In genomic region chr10:131431978-131432690, GRCh38 we compare ENCODE assay signal across 13 cellular contexts.
DNase-seq lines count a peak whose midpoint lies in the region; ATAC-seq and TF ChIP-seq lines count a peak whose summit lies in the region.
"Had no signal": no experiment of that assay in that cellular context is flagged by ENCODE, and none has a peak within 500 bp of the region (broad histone marks: within the 10 kb centered on the region; RNA-seq: fewer than 3 reads in every experiment).

No MANE protein-coding gene starts in this region.

- H3K4ac ChIP-seq in neuronal stem cell (ENCODE audit: low read length), result no peak overlapping the region

- no CpG with 5 or more reads among the region's 16 CpGs for WGBS in neuronal stem cell (ENCODE audit: extremely low coverage in 2 of 2, insufficient read length in 2 of 2, insufficient replicate concordance in 1 of 2), 2 donors

- no peak overlapping the region for H4K8ac ChIP-seq in neuronal stem cell (ENCODE audit: low read depth, low read length)

- intact Hi-C loops in upper lobe of right lung (cut with DNase I), result no loop called here
- intact Hi-C loops in sciatic nerve (cut with DNase I), result no loop called here

- H3K79me1 ChIP-seq in neuronal stem cell (ENCODE audit: low read depth, low read length), result no peaks in the 10 kb centered on the region

- H3K4me3 ChIP-seq in neuronal stem cell (ENCODE audit: low read length in 2 of 2) (peak overlapping the region in 1 of 2 donors; percentile 14), upper lobe of right lung (no peak overlapping the region)
- H3K4me3 ChIP-seq: A549, HAP-1 had no signal

- H2AFZ ChIP-seq in neuronal stem cell (ENCODE audit: low read length), result no peak overlapping the region

- H2BK15ac ChIP-seq in neuronal stem cell (ENCODE audit: low read length), result no peak overlapping the region

- H3K4me1 ChIP-seq in neuronal stem cell (ENCODE audit: control insufficient read depth in 2 of 2, insufficient read depth in 1 of 2, low read depth in 1 of 2, low read length in 2 of 2) (no peaks in the 10 kb centered on the region), upper lobe of right lung (no peaks in the 10 kb centered on the region)
- H3K4me1 ChIP-seq: A549, HAP-1 had no signal

- peak overlapping the region in 3 of 5 experiments; percentile 20 to 93 (median 68) for H3K27ac Mint-ChIP-seq in brain
- H3K27ac Mint-ChIP-seq: CD14-positive monocyte; CD8-positive, alpha-beta T cell had no signal

- no peak overlapping the region for H3K14ac ChIP-seq in neuronal stem cell (ENCODE audit: low read length)

- H2BK5ac ChIP-seq in neuronal stem cell (ENCODE audit: low read length), result no peak overlapping the region

- H3K4me3 Mint-ChIP-seq in brain, result no peak overlapping the region
- H3K4me3 Mint-ChIP-seq: CD14-positive monocyte; CD8-positive, alpha-beta T cell had no signal

- peaks cover 0 to 46% (median 4%) of the 10 kb centered on the region in 5 experiments for H3K9me3 Mint-ChIP-seq in brain
- H3K9me3 Mint-ChIP-seq: CD8-positive, alpha-beta T cell had no signal

- no peaks in the 10 kb centered on the region for H3K36me3 ChIP-seq in neuronal stem cell (replicated peaks in 1 of 2; ENCODE audit: control insufficient read depth in 2 of 2, insufficient read depth in 2 of 2, low read length in 2 of 2)
- H3K36me3 ChIP-seq in upper lobe of right lung, result no peaks in the 10 kb centered on the region
- H3K36me3 ChIP-seq: HAP-1 had no signal

- H3K23ac ChIP-seq in neuronal stem cell (ENCODE audit: low read depth, low read length, poor library complexity), result peak overlapping the region; percentile 3

- peaks cover 74% of the 10 kb centered on the region for H3K4me1 Mint-ChIP-seq in brain
- H3K4me1 Mint-ChIP-seq: CD14-positive monocyte had no signal

- H4K91ac ChIP-seq in neuronal stem cell (ENCODE audit: low read depth, low read length, poor library complexity), result no peak overlapping the region

- no peak overlapping the region for H3K9ac ChIP-seq in neuronal stem cell (ENCODE audit: low read depth, low read length, poor library complexity)

- H3K27me3 Mint-ChIP-seq in brain, result no peaks in the 10 kb centered on the region

- no peak overlapping the region for H3K4me2 ChIP-seq in neuronal stem cell (ENCODE audit: insufficient read depth, low read length, poor library complexity, severe bottlenecking)
- H3K4me2 ChIP-seq: A549 had no signal

- no peak for ATAC-seq in upper lobe of right lung
- no peak for ATAC-seq in HG03175 (IDR thresholded peaks at IDR 0.05; ENCODE audit: unreplicated experiment)
- ATAC-seq in sciatic nerve, result no peak
- ATAC-seq: A549; CD8-positive, alpha-beta T cell had no signal

- no peak overlapping the region for H2BK12ac ChIP-seq in neuronal stem cell (ENCODE audit: low read length)

- H2AK5ac ChIP-seq in neuronal stem cell (ENCODE audit: low read depth, low read length), result no peak overlapping the region

- TF ChIP-seq CTCF in brain (conservative IDR thresholded peaks at IDR 0.05), result no peak
- no peak for TF ChIP-seq CTCF in upper lobe of right lung (IDR thresholded peaks at IDR 0.05)

- no peaks in the 10 kb centered on the region for H3K9me3 ChIP-seq in neuronal stem cell (replicated peaks in 1 of 2; ENCODE audit: control insufficient read depth in 2 of 2, insufficient read depth in 1 of 2, low read depth in 1 of 2, low read length in 2 of 2)
- no peaks in the 10 kb centered on the region for H3K9me3 ChIP-seq in upper lobe of right lung
- H3K9me3 ChIP-seq: A549, HAP-1 had no signal

- peak overlapping the region; percentile 50 for H3K18ac ChIP-seq in neuronal stem cell (ENCODE audit: low read length)

- H3K36me3 Mint-ChIP-seq in brain, result no peaks in the 10 kb centered on the region
- H3K36me3 Mint-ChIP-seq: CD14-positive monocyte; CD8-positive, alpha-beta T cell; IgD-negative memory B cell had no signal

- H3K27ac ChIP-seq in neuronal stem cell (replicated peaks; ENCODE audit: low read length), result no peak overlapping the region
- H3K27ac ChIP-seq in upper lobe of right lung, result no peak overlapping the region
- H3K27ac ChIP-seq: A549 had no signal

- DNase-seq in DMS153 treated with DMSO at 0.1 percent for 48 hours (lab: John Stamatoyannopoulos, UW; ENCODE audit: unreplicated experiment) (peak; percentile 40), neuronal stem cell (ENCODE audit: low spot score) (no peak), upper lobe of right lung (peak; percentile 33), sciatic nerve (ENCODE audit: low spot score) (no peak)
- DNase-seq: CD8-positive, alpha-beta T cell; DMS53; GOT3 had no signal

- H3K27me3 ChIP-seq in neuronal stem cell (ENCODE audit: control insufficient read depth in 3 of 3, insufficient read depth in 3 of 3, low read depth in 1 of 3, low read length in 3 of 3), result peaks cover 0 to 20% (median 0%) of the 10 kb centered on the region in 3 experiments
- peaks cover 14% of the 10 kb centered on the region for H3K27me3 ChIP-seq in upper lobe of right lung

- H2BK120ac ChIP-seq in neuronal stem cell (ENCODE audit: low read depth, low read length), result no peak overlapping the region

Comparison
In these comparisons a context has a peak if more than half of its experiments do, and no peak if none do; other contexts are left out.
1. DNase-seq: peak in DMS153 treated with DMSO at 0.1 percent for 48 hours (single experiment) and upper lobe of right lung (single experiment); none in neuronal stem cell (single experiment) and sciatic nerve (single experiment).